8 cellular contexts compared by ENCODE assay signal in the genomic region with DNA sequence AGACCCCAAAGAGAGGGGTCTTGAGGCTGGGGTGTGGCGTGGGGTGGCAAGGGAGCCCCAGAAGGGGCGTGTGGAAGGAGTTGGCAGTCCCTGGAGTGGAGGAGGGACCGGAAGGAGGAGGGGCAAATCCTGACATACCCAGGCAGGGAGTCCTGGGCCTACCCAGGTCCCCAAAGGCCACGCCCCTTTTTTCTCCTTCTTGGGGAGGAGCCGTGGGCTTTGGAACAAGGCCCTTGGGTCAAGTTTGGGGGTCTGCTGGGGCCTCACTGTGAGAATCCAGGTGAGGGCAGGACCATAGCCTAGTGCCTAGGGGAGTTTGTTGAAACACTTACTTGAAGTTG. TPM values are rescaled to one million over a fixed set of nuclear protein-coding genes. Genes with fewer than 3 reads are reported as not detected.
DNase-seq lines count a peak whose midpoint lies in the region; ATAC-seq and TF ChIP-seq lines count a peak whose summit lies in the region.

No MANE protein-coding gene starts in this region.

- peak overlapping the region; percentile 90 for H3K4me3 Mint-ChIP-seq in natural killer cell treated with Interleukin-12 subunit alpha and Interleukin-12 subunit beta and Interleukin-15 and Interleukin-18, amount 100 ng/mL, for 72 hours
- no peak overlapping the region for H3K4me3 Mint-ChIP-seq in activated CD4-positive, alpha-beta memory T cell treated with anti-CD3 and anti-CD28 coated beads, Interleukin-2, amount 10 ng/mL, durations not matched to agents 7 days and 5 days

- peak overlapping the region; percentile 15 for H3K27ac ChIP-seq in epithelial cell of prostate

- no peaks in the 10 kb centered on the region for H3K36me3 Mint-ChIP-seq in natural killer cell treated with Interleukin-12 subunit alpha and Interleukin-12 subunit beta and Interleukin-15 and Interleukin-18, amount 100 ng/mL, for 72 hours
- H3K36me3 Mint-ChIP-seq in activated CD4-positive, alpha-beta memory T cell treated with anti-CD3 and anti-CD28 coated beads, Interleukin-2, amount 10 ng/mL, durations not matched to agents 7 days and 5 days (ENCODE audit: low read depth): no peaks in the 10 kb centered on the region

- H3K4me3 ChIP-seq in AG10803 (ENCODE audit: low read length): peak overlapping the region; percentile 73

- peaks cover 34 to 41% of the 10 kb centered on the region in 2 donors for H3K27me3 Mint-ChIP-seq in natural killer cell treated with Interleukin-12 subunit alpha and Interleukin-12 subunit beta and Interleukin-15 and Interleukin-18, amount 100 ng/mL, for 72 hours
- peaks cover 81% of the 10 kb centered on the region for H3K27me3 Mint-ChIP-seq in activated CD4-positive, alpha-beta memory T cell treated with anti-CD3 and anti-CD28 coated beads, Interleukin-2, amount 10 ng/mL, durations not matched to agents 7 days and 5 days

- POLR2A ChIA-PET in activated CD4-positive, alpha-beta memory T cell treated with anti-CD3 and anti-CD28 coated beads, Interleukin-2, amount 10 ng/mL, durations not matched to agents 7 days and 5 days (lab: Charles Lee): no interaction called here

- DNase-seq in AG10803 (ENCODE audit: low read depth): peak; percentile 64
- DNase-seq in M059J (ENCODE audit: low read depth): peak; percentile 42
- no peak for DNase-seq in epithelial cell of prostate (ENCODE audit: low read depth, low spot score)
- DNase-seq in natural killer cell treated with Interleukin-12 subunit alpha and Interleukin-12 subunit beta and Interleukin-15 and Interleukin-18, amount 100 ng/mL, for 72 hours (ENCODE audit: low spot score): no peak
- no peak for DNase-seq in activated CD4-positive, alpha-beta memory T cell treated with anti-CD3 and anti-CD28 coated beads, Interleukin-2, amount 10 ng/mL, durations not matched to agents 7 days and 5 days
- no peak for DNase-seq in NCI-H1105 treated with DMSO at 0.1 percent for 48 hours (lab: John Stamatoyannopoulos, UW)
- no peak for DNase-seq in GM20000 (ENCODE audit: low spot score)

- H3K4me1 Mint-ChIP-seq in natural killer cell treated with Interleukin-12 subunit alpha and Interleukin-12 subunit beta and Interleukin-15 and Interleukin-18, amount 100 ng/mL, for 72 hours (ENCODE audit: low read depth in 2 of 2): peaks cover 21 to 26% of the 10 kb centered on the region in 2 donors
- H3K4me1 Mint-ChIP-seq in activated CD4-positive, alpha-beta memory T cell treated with anti-CD3 and anti-CD28 coated beads, Interleukin-2, amount 10 ng/mL, durations not matched to agents 7 days and 5 days: peaks cover 26% of the 10 kb centered on the region

- H3K9me3 Mint-ChIP-seq in natural killer cell treated with Interleukin-12 subunit alpha and Interleukin-12 subunit beta and Interleukin-15 and Interleukin-18, amount 100 ng/mL, for 72 hours: no peaks in the 10 kb centered on the region
- H3K9me3 Mint-ChIP-seq in activated CD4-positive, alpha-beta memory T cell treated with anti-CD3 and anti-CD28 coated beads, Interleukin-2, amount 10 ng/mL, durations not matched to agents 7 days and 5 days: no peaks in the 10 kb centered on the region

- no peak overlapping the region for H3K27ac Mint-ChIP-seq in natural killer cell treated with Interleukin-12 subunit alpha and Interleukin-12 subunit beta and Interleukin-15 and Interleukin-18, amount 100 ng/mL, for 72 hours
- no peak overlapping the region for H3K27ac Mint-ChIP-seq in activated CD4-positive, alpha-beta memory T cell treated with anti-CD3 and anti-CD28 coated beads, Interleukin-2, amount 10 ng/mL, durations not matched to agents 7 days and 5 days

- CTCF ChIA-PET in activated CD4-positive, alpha-beta memory T cell treated with anti-CD3 and anti-CD28 coated beads, Interleukin-2, amount 10 ng/mL, durations not matched to agents 7 days and 5 days (lab: Charles Lee): no interaction called here

- TF ChIP-seq CTCF in AG10803 (conservative IDR thresholded peaks at IDR 0.05; ENCODE audit: low read length) (no peak), GM20000 (IDR thresholded peaks at IDR 0.05; ENCODE audit: extremely low read depth, missing control alignments) (no peak)

- ATAC-seq in natural killer cell treated with Interleukin-12 subunit alpha and Interleukin-12 subunit beta and Interleukin-15 and Interleukin-18, amount 100 ng/mL, for 72 hours: no peak
- no peak for ATAC-seq in HG02840 (IDR thresholded peaks at IDR 0.05; ENCODE audit: low FRiP score, unreplicated experiment)

RNA-seq across cellular contexts. Expression of gene SMARCD3, which starts 1.2 kb away (rescaled TPM):
- total RNA-seq in M059J (2014; rRNA removed; shearing (Covaris generic)): 3.2 and 4.3 TPM in 2 replicates
- 1 to 10 TPM in 1 of 2 donors, under 1 TPM in 1; 0.93 to 1.2 TPM for total RNA-seq in natural killer cell treated with Interleukin-12 subunit alpha and Interleukin-12 subunit beta and Interleukin-15 and Interleukin-18, amount 100 ng/mL, for 72 hours
- total RNA-seq in activated CD4-positive, alpha-beta memory T cell treated with anti-CD3 and anti-CD28 coated beads, Interleukin-2, amount 10 ng/mL, durations not matched to agents 7 days and 5 days: 1 to 10 TPM; 1.5 to 2.7 TPM

RNA-seq across cellular contexts. Expression of gene CHPF2, which starts 17.4 kb away (rescaled TPM):
- total RNA-seq in M059J (2014; rRNA removed; shearing (Covaris generic)): 47.2 and 90.1 TPM in 2 replicates
- total RNA-seq in natural killer cell treated with Interleukin-12 subunit alpha and Interleukin-12 subunit beta and Interleukin-15 and Interleukin-18, amount 100 ng/mL, for 72 hours: 10 to 100 TPM; 54.6 to 67.6 TPM
- 10 to 100 TPM; 56.0 to 56.4 TPM for total RNA-seq in activated CD4-positive, alpha-beta memory T cell treated with anti-CD3 and anti-CD28 coated beads, Interleukin-2, amount 10 ng/mL, durations not matched to agents 7 days and 5 days

RNA-seq across cellular contexts. Expression of gene ABCF2, which starts 22.7 kb away (rescaled TPM):
- 65.0 and 74.0 TPM in 2 replicates for total RNA-seq in M059J (2014; rRNA removed; shearing (Covaris generic))
- 100 to 1,000 TPM in 1 of 2 donors, 10 to 100 TPM in 1; 68.4 to 118 TPM for total RNA-seq in natural killer cell treated with Interleukin-12 subunit alpha and Interleukin-12 subunit beta and Interleukin-15 and Interleukin-18, amount 100 ng/mL, for 72 hours
- total RNA-seq in activated CD4-positive, alpha-beta memory T cell treated with anti-CD3 and anti-CD28 coated beads, Interleukin-2, amount 10 ng/mL, durations not matched to agents 7 days and 5 days: 10 to 100 TPM; 23.1 to 27.6 TPM

RNA-seq across cellular contexts. Expression of gene H2BK1, which starts 39.4 kb away (rescaled TPM):
- not detected in 2 replicates for total RNA-seq in M059J (2014; rRNA removed; shearing (Covaris generic))
- not detected for total RNA-seq in natural killer cell treated with Interleukin-12 subunit alpha and Interleukin-12 subunit beta and Interleukin-15 and Interleukin-18, amount 100 ng/mL, for 72 hours
- total RNA-seq in activated CD4-positive, alpha-beta memory T cell treated with anti-CD3 and anti-CD28 coated beads, Interleukin-2, amount 10 ng/mL, durations not matched to agents 7 days and 5 days: not detected

Comparison
In these comparisons a context has a peak if more than half of its experiments do, and no peak if none do; other contexts are left out.
1. DNase-seq: peak in AG10803 (single experiment) and M059J (single experiment); none in epithelial cell of prostate (single experiment), natural killer cell treated with Interleukin-12 subunit alpha and Interleukin-12 subunit beta and Interleukin-15 and Interleukin-18, amount 100 ng/mL, for 72 hours (single experiment), activated CD4-positive, alpha-beta memory T cell treated with anti-CD3 and anti-CD28 coated beads, Interleukin-2, amount 10 ng/mL, durations not matched to agents 7 days and 5 days (single experiment), NCI-H1105 treated with DMSO at 0.1 percent for 48 hours (single experiment) and GM20000 (single experiment).